8 cellular contexts compared by ENCODE assay signal in genomic region chr22:23179381-23180294, GRCh38. TPM values are rescaled to one million over a fixed set of nuclear protein-coding genes. Genes with fewer than 3 reads are reported as not detected.
DNase-seq lines count a peak whose midpoint lies in the region; ATAC-seq and TF ChIP-seq lines count a peak whose summit lies in the region.

No MANE protein-coding gene starts in this region.

- intact Hi-C loops in dorsolateral prefrontal cortex (cut with DNase I), result loop anchor here (2.0 to 10.0 kb wide), 3 partner anchors 57 to 355 kb away; no protein-coding TSS in a partner anchor

- peaks cover 13 to 50% of the 10 kb centered on the region in 2 donors for H3K4me1 ChIP-seq in muscle layer of duodenum (ENCODE audit: control insufficient read depth in 1 of 2, insufficient read depth in 2 of 2, low read length in 2 of 2)

- no peaks in the 10 kb centered on the region for H3K36me3 ChIP-seq in muscle layer of duodenum (ENCODE audit: control insufficient read depth in 1 of 2, insufficient read depth in 2 of 2, low read length in 2 of 2)

- no peaks in the 10 kb centered on the region for H3K27me3 ChIP-seq in dorsolateral prefrontal cortex
- no peaks in the 10 kb centered on the region for H3K27me3 ChIP-seq in muscle layer of duodenum (ENCODE audit: low read depth, low read length)

- POLR2A ChIA-PET in RWPE1 (lab: Yijun Ruan, JAX; ENCODE audit: low non-redundant PET), result no interaction called here

- H3K27ac ChIP-seq in RWPE1 (peak overlapping the region; percentile 81), dorsolateral prefrontal cortex (peak overlapping the region in 56 of 59 donors; percentile 11 to 82 (median 66)), muscle layer of duodenum (ENCODE audit: low read length) (peak overlapping the region; percentile 56)

- DNase-seq in GM12864 (ENCODE audit: low read depth), result no peak
- no peak for DNase-seq in RWPE1 (ENCODE audit: low spot score)
- DNase-seq in dorsolateral prefrontal cortex, result peak in 2 of 10 donors; percentile 47 to 51
- DNase-seq in kidney glomerular epithelial cell (lab: John Stamatoyannopoulos, UW), result no peak
- DNase-seq in occipital lobe (lab: John Stamatoyannopoulos, UW), result no peak

- H3K9me3 ChIP-seq in muscle layer of duodenum (ENCODE audit: control insufficient read depth in 1 of 2, low read length in 2 of 2), result peaks cover 0 to 8% of the 10 kb centered on the region in 2 donors

- no peak for ATAC-seq in HG02759 (IDR thresholded peaks at IDR 0.05; ENCODE audit: unreplicated experiment)
- no peak for ATAC-seq in HG02642 (IDR thresholded peaks at IDR 0.05; ENCODE audit: poor library complexity, unreplicated experiment)

- H3K4me3 ChIP-seq in GM12864 (ENCODE audit: low read depth, low read length) (peak overlapping the region; percentile 67), dorsolateral prefrontal cortex (peak overlapping the region; percentile 23 to 79 (median 58)), muscle layer of duodenum (ENCODE audit: low read depth in 1 of 2, low read length in 2 of 2) (peak overlapping the region; percentile 60 to 65)

- TF ChIP-seq CTCF in GM12864 (IDR thresholded peaks at IDR 0.05; ENCODE audit: low read depth, low read length, missing control alignments) (peak; percentile 17), RWPE1 (conservative IDR thresholded peaks at IDR 0.05; ENCODE audit: low read depth) (no peak), dorsolateral prefrontal cortex (IDR thresholded peaks at IDR 0.05 in 54 of 56, conservative IDR thresholded peaks at IDR 0.05 in 2 of 56; ENCODE audit: low read depth in 1 of 56, partially characterized antibody in 56 of 56) (peak in 1 of 56 donors; percentile 6)

- CTCF ChIA-PET in RWPE1 (lab: Yijun Ruan, JAX), result interaction anchor here (0.7 kb wide), 1 partner anchor 30 kb away, joined by 3 read pairs; no protein-coding TSS in a partner anchor

RNA-seq across cellular contexts. Expression of gene BCR, which starts 0.7 kb away (rescaled TPM):
- 100 to 1,000 TPM in 90 of 120 experiments, 10 to 100 TPM in 30; 54.7 to 211 (median 113) TPM for total RNA-seq in dorsolateral prefrontal cortex
- 53.2 TPM for total RNA-seq in occipital lobe

RNA-seq across cellular contexts. Expression of gene RAB36, which starts 34.4 kb away (rescaled TPM):
- 10 to 100 TPM in 101 of 120 experiments, 1 to 10 TPM in 19; 7.2 to 20.6 (median 12.3) TPM for total RNA-seq in dorsolateral prefrontal cortex
- total RNA-seq in occipital lobe, result 5.9 TPM

RNA-seq across cellular contexts. Expression of gene RSPH14, which starts 37.8 kb away (rescaled TPM):
- total RNA-seq in dorsolateral prefrontal cortex (10 to 100 TPM in 84 of 120 experiments, 1 to 10 TPM in 36; 3.0 to 22.3 (median 11.9) TPM), occipital lobe (1.9 TPM)
